Comparison of ENCODE assay signal across 2 cellular contexts in the genomic region with DNA sequence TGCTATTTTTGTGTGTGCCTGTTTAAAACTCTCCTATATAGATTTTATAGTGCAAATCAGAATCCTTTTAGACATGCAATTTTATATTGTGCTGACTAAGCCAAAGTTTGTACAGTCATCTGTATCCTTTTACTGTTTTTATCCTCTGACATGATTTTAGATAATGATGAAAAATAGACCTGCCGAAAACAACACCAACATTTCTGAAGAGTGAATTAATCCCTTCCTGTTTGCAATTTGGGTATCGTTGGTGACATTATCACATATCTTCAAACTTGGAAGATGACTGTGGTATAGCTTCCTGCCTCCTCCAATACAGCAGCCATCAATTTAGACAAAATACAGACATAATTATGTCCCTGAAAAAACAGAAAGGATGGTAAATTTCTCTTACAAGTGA.
TF ChIP-seq lines count a peak whose summit lies in the region.

No MANE protein-coding gene starts in this region.

TF ChIP-seq in IMR-90, 13 proteins besides CTCF, POLR2A, EP300 and RAD21:
- TF ChIP-seq NFE2L2 (IDR thresholded peaks at IDR 0.05; ENCODE audit: low read depth, low read length) = no peak
- no peak for TF ChIP-seq RCOR1 (IDR thresholded peaks at IDR 0.05; ENCODE audit: insufficient replicate concordance, low read length)
- TF ChIP-seq CHD1 (IDR thresholded peaks at IDR 0.05; ENCODE audit: low read depth, low read length) = no peak
- peak; percentile 76 for TF ChIP-seq MAFK (IDR thresholded peaks at IDR 0.05; ENCODE audit: low read depth, low read length)
- TF ChIP-seq BHLHE40 (IDR thresholded peaks at IDR 0.05; ENCODE audit: low read depth, low read length) = no peak

TF ChIP-seq in SK-N-SH treated with all-trans-retinoic acid at 6 μM for 48 hours, 23 proteins besides CTCF, POLR2A, EP300 and RAD21:
- no peak for TF ChIP-seq ZC3H10 (CRISPR knock-in tag; IDR thresholded peaks at IDR 0.05)
- no peak for TF ChIP-seq ZFP30 (CRISPR knock-in tag; IDR thresholded peaks at IDR 0.05)
- TF ChIP-seq ISL1 (CRISPR knock-in tag; IDR thresholded peaks at IDR 0.05) = peak; percentile 77
- 0 out of 2 replicates have a peak, but pooled peaks have one; percentile 17 for TF ChIP-seq TCF4 (CRISPR knock-in tag; IDR thresholded peaks at IDR 0.05; ENCODE audit: borderline replicate concordance)
- no peak for TF ChIP-seq OSR1 (CRISPR knock-in tag; IDR thresholded peaks at IDR 0.05)
